Comparison of ENCODE assay signal across 1 cellular context in the genomic region with DNA sequence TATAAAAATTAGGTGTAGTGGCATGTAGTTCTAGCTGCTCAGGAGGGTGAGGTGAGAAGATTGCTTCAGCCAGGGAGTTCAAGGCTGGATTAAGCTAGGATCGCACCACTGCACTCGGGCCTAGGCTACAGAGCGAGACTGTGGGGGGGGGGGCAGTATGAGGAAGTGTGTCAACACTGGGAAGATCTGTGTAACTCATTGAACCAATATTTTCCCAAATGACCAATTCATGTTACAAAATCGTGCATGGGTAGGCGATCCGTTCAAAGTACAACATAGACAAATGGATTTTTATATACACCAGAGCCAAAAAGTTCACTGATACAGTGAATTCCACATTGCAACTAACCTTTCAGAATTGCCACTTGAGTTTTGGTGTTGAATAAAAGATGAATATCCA.
TF ChIP-seq lines count a peak whose summit lies in the region.

No MANE protein-coding gene starts in this region.

TF ChIP-seq in HepG2, 621 proteins besides CTCF, POLR2A, EP300 and RAD21 (continued from another document and continues in another):
- TF ChIP-seq, protein P1, sequence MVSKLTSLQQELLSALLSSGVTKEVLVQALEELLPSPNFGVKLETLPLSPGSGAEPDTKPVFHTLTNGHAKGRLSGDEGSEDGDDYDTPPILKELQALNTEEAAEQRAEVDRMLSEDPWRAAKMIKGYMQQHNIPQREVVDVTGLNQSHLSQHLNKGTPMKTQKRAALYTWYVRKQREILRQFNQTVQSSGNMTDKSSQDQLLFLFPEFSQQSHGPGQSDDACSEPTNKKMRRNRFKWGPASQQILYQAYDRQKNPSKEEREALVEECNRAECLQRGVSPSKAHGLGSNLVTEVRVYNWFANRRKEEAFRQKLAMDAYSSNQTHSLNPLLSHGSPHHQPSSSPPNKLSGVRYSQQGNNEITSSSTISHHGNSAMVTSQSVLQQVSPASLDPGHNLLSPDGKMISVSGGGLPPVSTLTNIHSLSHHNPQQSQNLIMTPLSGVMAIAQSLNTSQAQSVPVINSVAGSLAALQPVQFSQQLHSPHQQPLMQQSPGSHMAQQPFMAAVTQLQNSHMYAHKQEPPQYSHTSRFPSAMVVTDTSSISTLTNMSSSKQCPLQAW (CRISPR knock-in tag; IDR thresholded peaks at IDR 0.05): no peak
- no peak for TF ChIP-seq ZNF781 (CRISPR knock-in tag; IDR thresholded peaks at IDR 0.05; ENCODE audit: borderline replicate concordance, not compliant biosample characterization)
- TF ChIP-seq, protein P2, sequence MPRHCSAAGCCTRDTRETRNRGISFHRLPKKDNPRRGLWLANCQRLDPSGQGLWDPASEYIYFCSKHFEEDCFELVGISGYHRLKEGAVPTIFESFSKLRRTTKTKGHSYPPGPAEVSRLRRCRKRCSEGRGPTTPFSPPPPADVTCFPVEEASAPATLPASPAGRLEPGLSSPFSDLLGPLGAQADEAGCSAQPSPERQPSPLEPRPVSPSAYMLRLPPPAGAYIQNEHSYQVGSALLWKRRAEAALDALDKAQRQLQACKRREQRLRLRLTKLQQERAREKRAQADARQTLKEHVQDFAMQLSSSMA (CRISPR knock-in tag; IDR thresholded peaks at IDR 0.05): no peak
- peak; percentile 84 for TF ChIP-seq CEBPB (IDR thresholded peaks at IDR 0.05; ENCODE audit: borderline replicate concordance, low read depth, low read length)
- TF ChIP-seq, protein P3, sequence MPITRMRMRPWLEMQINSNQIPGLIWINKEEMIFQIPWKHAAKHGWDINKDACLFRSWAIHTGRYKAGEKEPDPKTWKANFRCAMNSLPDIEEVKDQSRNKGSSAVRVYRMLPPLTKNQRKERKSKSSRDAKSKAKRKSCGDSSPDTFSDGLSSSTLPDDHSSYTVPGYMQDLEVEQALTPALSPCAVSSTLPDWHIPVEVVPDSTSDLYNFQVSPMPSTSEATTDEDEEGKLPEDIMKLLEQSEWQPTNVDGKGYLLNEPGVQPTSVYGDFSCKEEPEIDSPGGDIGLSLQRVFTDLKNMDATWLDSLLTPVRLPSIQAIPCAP (CRISPR knock-in tag; IDR thresholded peaks at IDR 0.05; ENCODE audit: low read depth): no peak
- TF ChIP-seq, protein P4, sequence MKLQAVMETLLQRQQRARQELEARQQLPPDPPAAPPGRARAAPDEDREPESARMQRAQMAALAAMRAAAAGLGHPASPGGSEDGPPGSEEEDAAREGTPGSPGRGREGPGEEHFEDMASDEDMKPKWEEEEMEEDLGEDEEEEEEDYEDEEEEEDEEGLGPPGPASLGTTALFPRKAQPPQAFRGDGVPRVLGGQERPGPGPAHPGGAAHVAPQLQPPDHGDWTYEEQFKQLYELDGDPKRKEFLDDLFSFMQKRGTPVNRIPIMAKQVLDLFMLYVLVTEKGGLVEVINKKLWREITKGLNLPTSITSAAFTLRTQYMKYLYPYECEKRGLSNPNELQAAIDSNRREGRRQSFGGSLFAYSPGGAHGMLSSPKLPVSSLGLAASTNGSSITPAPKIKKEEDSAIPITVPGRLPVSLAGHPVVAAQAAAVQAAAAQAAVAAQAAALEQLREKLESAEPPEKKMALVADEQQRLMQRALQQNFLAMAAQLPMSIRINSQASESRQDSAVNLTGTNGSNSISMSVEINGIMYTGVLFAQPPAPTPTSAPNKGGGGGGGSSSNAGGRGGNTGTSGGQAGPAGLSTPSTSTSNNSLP (IDR thresholded peaks at IDR 0.05; ENCODE audit: low read depth, low read length): peak; percentile 95
- no peak for TF ChIP-seq KDM5B (CRISPR knock-in tag; IDR thresholded peaks at IDR 0.05; ENCODE audit: borderline replicate concordance)
- TF ChIP-seq NFYC (CRISPR knock-in tag; IDR thresholded peaks at IDR 0.05): no peak
- TF ChIP-seq ZFX (CRISPR knock-in tag; IDR thresholded peaks at IDR 0.05; ENCODE audit: low read depth): peak; percentile 66
- TF ChIP-seq FOSL2 (CRISPR knock-in tag; IDR thresholded peaks at IDR 0.05): peak; percentile 77
- peak; percentile 81 for TF ChIP-seq CEBPG (CRISPR knock-in tag; IDR thresholded peaks at IDR 0.05)
- no peak for TF ChIP-seq SP4 (CRISPR knock-in tag; IDR thresholded peaks at IDR 0.05)
- TF ChIP-seq ZNF263 (CRISPR knock-in tag; IDR thresholded peaks at IDR 0.05): no peak
- TF ChIP-seq, protein P5, sequence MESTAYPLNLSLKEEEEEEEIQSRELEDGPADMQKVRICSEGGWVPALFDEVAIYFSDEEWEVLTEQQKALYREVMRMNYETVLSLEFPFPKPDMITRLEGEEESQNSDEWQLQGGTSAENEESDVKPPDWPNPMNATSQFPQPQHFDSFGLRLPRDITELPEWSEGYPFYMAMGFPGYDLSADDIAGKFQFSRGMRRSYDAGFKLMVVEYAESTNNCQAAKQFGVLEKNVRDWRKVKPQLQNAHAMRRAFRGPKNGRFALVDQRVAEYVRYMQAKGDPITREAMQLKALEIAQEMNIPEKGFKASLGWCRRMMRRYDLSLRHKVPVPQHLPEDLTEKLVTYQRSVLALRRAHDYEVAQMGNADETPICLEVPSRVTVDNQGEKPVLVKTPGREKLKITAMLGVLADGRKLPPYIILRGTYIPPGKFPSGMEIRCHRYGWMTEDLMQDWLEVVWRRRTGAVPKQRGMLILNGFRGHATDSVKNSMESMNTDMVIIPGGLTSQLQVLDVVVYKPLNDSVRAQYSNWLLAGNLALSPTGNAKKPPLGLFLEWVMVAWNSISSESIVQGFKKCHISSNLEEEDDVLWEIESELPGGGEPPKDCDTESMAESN (CRISPR knock-in tag; conservative IDR thresholded peaks at IDR 0.05): 0 out of 2 replicates have a peak, but pooled peaks have one; percentile 60
- TF ChIP-seq, protein P6, sequence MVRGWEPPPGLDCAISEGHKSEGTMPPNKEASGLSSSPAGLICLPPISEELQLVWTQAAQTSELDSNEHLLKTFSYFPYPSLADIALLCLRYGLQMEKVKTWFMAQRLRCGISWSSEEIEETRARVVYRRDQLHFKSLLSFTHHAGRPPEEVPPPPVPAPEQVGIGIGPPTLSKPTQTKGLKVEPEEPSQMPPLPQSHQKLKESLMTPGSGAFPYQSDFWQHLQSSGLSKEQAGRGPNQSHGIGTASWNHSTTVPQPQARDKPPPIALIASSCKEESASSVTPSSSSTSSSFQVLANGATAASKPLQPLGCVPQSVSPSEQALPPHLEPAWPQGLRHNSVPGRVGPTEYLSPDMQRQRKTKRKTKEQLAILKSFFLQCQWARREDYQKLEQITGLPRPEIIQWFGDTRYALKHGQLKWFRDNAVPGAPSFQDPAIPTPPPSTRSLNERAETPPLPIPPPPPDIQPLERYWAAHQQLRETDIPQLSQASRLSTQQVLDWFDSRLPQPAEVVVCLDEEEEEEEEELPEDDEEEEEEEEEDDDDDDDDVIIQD (CRISPR knock-in tag; IDR thresholded peaks at IDR 0.05; ENCODE audit: low read depth): peak; percentile 88
- TF ChIP-seq, protein P7, sequence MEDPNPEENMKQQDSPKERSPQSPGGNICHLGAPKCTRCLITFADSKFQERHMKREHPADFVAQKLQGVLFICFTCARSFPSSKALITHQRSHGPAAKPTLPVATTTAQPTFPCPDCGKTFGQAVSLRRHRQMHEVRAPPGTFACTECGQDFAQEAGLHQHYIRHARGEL (CRISPR knock-in tag; IDR thresholded peaks at IDR 0.05): no peak
- no peak for TF ChIP-seq ZNF20 (CRISPR knock-in tag; IDR thresholded peaks at IDR 0.05)
- TF ChIP-seq, protein P8, sequence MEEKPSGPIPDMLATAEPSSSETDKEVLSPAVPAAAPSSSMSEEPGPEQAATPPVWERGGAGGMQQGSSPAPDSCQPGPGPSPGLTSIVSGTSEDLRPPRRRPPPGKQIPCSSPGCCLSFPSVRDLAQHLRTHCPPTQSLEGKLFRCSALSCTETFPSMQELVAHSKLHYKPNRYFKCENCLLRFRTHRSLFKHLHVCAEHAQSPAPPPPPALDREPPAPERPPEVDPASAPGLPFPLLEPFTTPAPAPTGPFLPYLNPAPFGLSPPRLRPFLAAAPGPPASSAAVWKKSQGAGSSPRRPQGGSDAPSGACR (CRISPR knock-in tag; IDR thresholded peaks at IDR 0.05): no peak
- TF ChIP-seq ZNF790 (CRISPR knock-in tag; IDR thresholded peaks at IDR 0.05; ENCODE audit: borderline replicate concordance): no peak
- TF ChIP-seq, protein P9, sequence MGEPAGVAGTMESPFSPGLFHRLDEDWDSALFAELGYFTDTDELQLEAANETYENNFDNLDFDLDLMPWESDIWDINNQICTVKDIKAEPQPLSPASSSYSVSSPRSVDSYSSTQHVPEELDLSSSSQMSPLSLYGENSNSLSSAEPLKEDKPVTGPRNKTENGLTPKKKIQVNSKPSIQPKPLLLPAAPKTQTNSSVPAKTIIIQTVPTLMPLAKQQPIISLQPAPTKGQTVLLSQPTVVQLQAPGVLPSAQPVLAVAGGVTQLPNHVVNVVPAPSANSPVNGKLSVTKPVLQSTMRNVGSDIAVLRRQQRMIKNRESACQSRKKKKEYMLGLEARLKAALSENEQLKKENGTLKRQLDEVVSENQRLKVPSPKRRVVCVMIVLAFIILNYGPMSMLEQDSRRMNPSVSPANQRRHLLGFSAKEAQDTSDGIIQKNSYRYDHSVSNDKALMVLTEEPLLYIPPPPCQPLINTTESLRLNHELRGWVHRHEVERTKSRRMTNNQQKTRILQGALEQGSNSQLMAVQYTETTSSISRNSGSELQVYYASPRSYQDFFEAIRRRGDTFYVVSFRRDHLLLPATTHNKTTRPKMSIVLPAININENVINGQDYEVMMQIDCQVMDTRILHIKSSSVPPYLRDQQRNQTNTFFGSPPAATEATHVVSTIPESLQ (CRISPR knock-in tag; conservative IDR thresholded peaks at IDR 0.05): no peak
- peak; percentile 35; the same call in 1 of the 2 replicates for TF ChIP-seq ZFY (CRISPR knock-in tag; IDR thresholded peaks at IDR 0.05)
- no peak for TF ChIP-seq PHF20 (CRISPR knock-in tag; IDR thresholded peaks at IDR 0.05)
- no peak for TF ChIP-seq CHD2 (IDR thresholded peaks at IDR 0.05; ENCODE audit: low read depth, low read length)
- TF ChIP-seq, protein P10, sequence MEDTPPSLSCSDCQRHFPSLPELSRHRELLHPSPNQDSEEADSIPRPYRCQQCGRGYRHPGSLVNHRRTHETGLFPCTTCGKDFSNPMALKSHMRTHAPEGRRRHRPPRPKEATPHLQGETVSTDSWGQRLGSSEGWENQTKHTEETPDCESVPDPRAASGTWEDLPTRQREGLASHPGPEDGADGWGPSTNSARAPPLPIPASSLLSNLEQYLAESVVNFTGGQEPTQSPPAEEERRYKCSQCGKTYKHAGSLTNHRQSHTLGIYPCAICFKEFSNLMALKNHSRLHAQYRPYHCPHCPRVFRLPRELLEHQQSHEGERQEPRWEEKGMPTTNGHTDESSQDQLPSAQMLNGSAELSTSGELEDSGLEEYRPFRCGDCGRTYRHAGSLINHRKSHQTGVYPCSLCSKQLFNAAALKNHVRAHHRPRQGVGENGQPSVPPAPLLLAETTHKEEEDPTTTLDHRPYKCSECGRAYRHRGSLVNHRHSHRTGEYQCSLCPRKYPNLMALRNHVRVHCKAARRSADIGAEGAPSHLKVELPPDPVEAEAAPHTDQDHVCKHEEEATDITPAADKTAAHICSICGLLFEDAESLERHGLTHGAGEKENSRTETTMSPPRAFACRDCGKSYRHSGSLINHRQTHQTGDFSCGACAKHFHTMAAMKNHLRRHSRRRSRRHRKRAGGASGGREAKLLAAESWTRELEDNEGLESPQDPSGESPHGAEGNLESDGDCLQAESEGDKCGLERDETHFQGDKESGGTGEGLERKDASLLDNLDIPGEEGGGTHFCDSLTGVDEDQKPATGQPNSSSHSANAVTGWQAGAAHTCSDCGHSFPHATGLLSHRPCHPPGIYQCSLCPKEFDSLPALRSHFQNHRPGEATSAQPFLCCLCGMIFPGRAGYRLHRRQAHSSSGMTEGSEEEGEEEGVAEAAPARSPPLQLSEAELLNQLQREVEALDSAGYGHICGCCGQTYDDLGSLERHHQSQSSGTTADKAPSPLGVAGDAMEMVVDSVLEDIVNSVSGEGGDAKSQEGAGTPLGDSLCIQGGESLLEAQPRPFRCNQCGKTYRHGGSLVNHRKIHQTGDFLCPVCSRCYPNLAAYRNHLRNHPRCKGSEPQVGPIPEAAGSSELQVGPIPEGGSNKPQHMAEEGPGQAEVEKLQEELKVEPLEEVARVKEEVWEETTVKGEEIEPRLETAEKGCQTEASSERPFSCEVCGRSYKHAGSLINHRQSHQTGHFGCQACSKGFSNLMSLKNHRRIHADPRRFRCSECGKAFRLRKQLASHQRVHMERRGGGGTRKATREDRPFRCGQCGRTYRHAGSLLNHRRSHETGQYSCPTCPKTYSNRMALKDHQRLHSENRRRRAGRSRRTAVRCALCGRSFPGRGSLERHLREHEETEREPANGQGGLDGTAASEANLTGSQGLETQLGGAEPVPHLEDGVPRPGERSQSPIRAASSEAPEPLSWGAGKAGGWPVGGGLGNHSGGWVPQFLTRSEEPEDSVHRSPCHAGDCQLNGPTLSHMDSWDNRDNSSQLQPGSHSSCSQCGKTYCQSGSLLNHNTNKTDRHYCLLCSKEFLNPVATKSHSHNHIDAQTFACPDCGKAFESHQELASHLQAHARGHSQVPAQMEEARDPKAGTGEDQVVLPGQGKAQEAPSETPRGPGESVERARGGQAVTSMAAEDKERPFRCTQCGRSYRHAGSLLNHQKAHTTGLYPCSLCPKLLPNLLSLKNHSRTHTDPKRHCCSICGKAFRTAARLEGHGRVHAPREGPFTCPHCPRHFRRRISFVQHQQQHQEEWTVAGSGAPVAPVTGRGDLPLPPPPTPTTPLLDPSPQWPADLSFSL (CRISPR knock-in tag; IDR thresholded peaks at IDR 0.05): no peak
- TF ChIP-seq ATAD3A (CRISPR knock-in tag; IDR thresholded peaks at IDR 0.05): no peak
- TF ChIP-seq, protein P11, sequence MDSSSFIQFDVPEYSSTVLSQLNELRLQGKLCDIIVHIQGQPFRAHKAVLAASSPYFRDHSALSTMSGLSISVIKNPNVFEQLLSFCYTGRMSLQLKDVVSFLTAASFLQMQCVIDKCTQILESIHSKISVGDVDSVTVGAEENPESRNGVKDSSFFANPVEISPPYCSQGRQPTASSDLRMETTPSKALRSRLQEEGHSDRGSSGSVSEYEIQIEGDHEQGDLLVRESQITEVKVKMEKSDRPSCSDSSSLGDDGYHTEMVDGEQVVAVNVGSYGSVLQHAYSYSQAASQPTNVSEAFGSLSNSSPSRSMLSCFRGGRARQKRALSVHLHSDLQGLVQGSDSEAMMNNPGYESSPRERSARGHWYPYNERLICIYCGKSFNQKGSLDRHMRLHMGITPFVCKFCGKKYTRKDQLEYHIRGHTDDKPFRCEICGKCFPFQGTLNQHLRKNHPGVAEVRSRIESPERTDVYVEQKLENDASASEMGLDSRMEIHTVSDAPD (CRISPR knock-in tag; IDR thresholded peaks at IDR 0.05): peak; percentile 43; the same call in 1 of the 2 replicates
- TF ChIP-seq, protein P12, sequence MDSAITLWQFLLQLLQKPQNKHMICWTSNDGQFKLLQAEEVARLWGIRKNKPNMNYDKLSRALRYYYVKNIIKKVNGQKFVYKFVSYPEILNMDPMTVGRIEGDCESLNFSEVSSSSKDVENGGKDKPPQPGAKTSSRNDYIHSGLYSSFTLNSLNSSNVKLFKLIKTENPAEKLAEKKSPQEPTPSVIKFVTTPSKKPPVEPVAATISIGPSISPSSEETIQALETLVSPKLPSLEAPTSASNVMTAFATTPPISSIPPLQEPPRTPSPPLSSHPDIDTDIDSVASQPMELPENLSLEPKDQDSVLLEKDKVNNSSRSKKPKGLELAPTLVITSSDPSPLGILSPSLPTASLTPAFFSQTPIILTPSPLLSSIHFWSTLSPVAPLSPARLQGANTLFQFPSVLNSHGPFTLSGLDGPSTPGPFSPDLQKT (CRISPR knock-in tag; IDR thresholded peaks at IDR 0.05; ENCODE audit: borderline replicate concordance): no peak
- TF ChIP-seq, protein P13, sequence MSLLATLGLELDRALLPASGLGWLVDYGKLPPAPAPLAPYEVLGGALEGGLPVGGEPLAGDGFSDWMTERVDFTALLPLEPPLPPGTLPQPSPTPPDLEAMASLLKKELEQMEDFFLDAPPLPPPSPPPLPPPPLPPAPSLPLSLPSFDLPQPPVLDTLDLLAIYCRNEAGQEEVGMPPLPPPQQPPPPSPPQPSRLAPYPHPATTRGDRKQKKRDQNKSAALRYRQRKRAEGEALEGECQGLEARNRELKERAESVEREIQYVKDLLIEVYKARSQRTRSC (CRISPR knock-in tag; IDR thresholded peaks at IDR 0.05; ENCODE audit: low read depth): no peak
- 0 out of 2 replicates have a peak, but pooled peaks have one; percentile 59 for TF ChIP-seq TRIM24 (CRISPR knock-in tag; IDR thresholded peaks at IDR 0.05)
- TF ChIP-seq HOXA5 (CRISPR knock-in tag; IDR thresholded peaks at IDR 0.05): 0 out of 2 replicates have a peak, but pooled peaks have one; percentile 58
- 0 out of 2 replicates have a peak, but pooled peaks have one; percentile 26 for TF ChIP-seq POLR2G (IDR thresholded peaks at IDR 0.05; ENCODE audit: low read depth, low read length)
